ENCODE assay signal across 18 cellular contexts in the genomic region with DNA sequence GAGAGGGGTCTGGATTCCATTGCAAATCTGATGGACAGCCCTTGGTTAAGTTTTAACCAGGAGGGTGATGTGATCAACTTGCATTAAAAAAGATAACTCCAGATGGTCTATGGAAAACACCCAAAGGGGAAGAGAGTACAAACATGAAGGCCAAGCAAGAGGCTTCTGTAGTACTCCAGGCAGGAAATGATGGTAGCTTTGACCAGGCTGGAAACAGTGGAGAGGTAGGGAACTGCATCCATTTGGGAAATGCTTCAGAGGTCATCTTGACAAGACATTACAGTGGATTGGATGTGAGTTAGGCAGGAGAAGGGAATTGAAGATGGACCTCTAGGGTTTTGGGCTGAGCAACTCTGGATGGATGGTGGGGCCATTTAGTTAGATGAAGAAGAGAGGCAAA.
A peak's percentile ranks its signal among the peaks of the same experiment; 100 is the strongest.
DNase-seq lines count a peak whose midpoint lies in the region; ATAC-seq and TF ChIP-seq lines count a peak whose summit lies in the region.
"Had no signal": no experiment of that assay in that cellular context is flagged by ENCODE, and none has a peak within 500 bp of the region (broad histone marks: within the 10 kb centered on the region; RNA-seq: fewer than 3 reads in every experiment).

No MANE protein-coding gene starts in this region.

- H3K4me3 ChIP-seq in BE2C (ENCODE audit: low read depth, low read length) (no peak overlapping the region), GM23338 (no peak overlapping the region), endodermal cell (ENCODE audit: low read length) (no peak overlapping the region), sigmoid colon (no peak overlapping the region)
- H3K4me3 ChIP-seq: BLaER1 treated with 17β-estradiol and CSF1 and Interleukin-3, amounts not matched to agents 10 nM and 100 nM had no signal

- no peak for TF ChIP-seq POLR2A in sigmoid colon (IDR thresholded peaks at IDR 0.05)

- no peaks in the 10 kb centered on the region for H3K27me3 Mint-ChIP-seq in GM23338 (ENCODE audit: insufficient read depth, low read depth, poor library complexity)
- no peaks in the 10 kb centered on the region for H3K27me3 Mint-ChIP-seq in endodermal cell (ENCODE audit: insufficient read depth)
- H3K27me3 Mint-ChIP-seq: CD4-positive, alpha-beta T cell had no signal

- peaks cover 19% of the 10 kb centered on the region for H3K9me2 ChIP-seq in GM23338 (ENCODE audit: insufficient read depth)

- H3K27me3 ChIP-seq in BE2C (no peaks in the 10 kb centered on the region), GM23338 (ENCODE audit: insufficient read depth) (no peaks in the 10 kb centered on the region), endodermal cell (ENCODE audit: control insufficient read depth, insufficient read depth, low read length, poor library complexity, severe bottlenecking) (no peaks in the 10 kb centered on the region), foreskin keratinocyte (no peaks in the 10 kb centered on the region), sigmoid colon (no peaks in the 10 kb centered on the region)
- H3K27me3 ChIP-seq: BLaER1 treated with 17β-estradiol and CSF1 and Interleukin-3, amounts not matched to agents 10 nM and 100 nM had no signal

- intact Hi-C loops in sigmoid colon (cut with DNase I), result no loop called here

- H3K36me3 Mint-ChIP-seq in GM23338 (ENCODE audit: low read depth) (0 out of 3 replicates have a peak, but pooled peaks cover 3% of the 10 kb centered on the region), endodermal cell (ENCODE audit: low read depth) (peaks cover 2% of the 10 kb centered on the region)
- H3K36me3 Mint-ChIP-seq: CD8-positive, alpha-beta T cell had no signal

- H3K9me3 ChIP-seq in BE2C (no peaks in the 10 kb centered on the region), endodermal cell (ENCODE audit: control insufficient read depth, low read length) (no peaks in the 10 kb centered on the region), sigmoid colon (no peaks in the 10 kb centered on the region)

- no peak overlapping the region for H3K4me2 ChIP-seq in GM23338
- H3K4me2 ChIP-seq: BLaER1 treated with 17β-estradiol and CSF1 and Interleukin-3, amounts not matched to agents 10 nM and 100 nM had no signal

- H3F3A ChIP-seq in GM23338 (replicated peaks; ENCODE audit: low read depth), result no peaks in the 10 kb centered on the region

- DNase-seq in BE2C, result no peak
- peak; percentile 3 for DNase-seq in GM23338 (ENCODE audit: low spot score)
- no peak for DNase-seq in endodermal cell
- DNase-seq in foreskin keratinocyte, result no peak
- DNase-seq in sigmoid colon, result no peak
- DNase-seq in pons (ENCODE audit: low spot score), result no peak
- no peak for DNase-seq in NCI-H446 (lab: John Stamatoyannopoulos, UW)
- DNase-seq in NCI-H524 treated with DMSO at 0.1 percent for 48 hours (lab: John Stamatoyannopoulos, UW), result no peak
- DNase-seq: 8988T; ACHN; Caco-2; Calu3; CD4-positive, alpha-beta T cell; CD8-positive, alpha-beta T cell; DMS79 treated with DMSO at 0.1 percent for 48 hours; GF-D8 had no signal

- H3K27ac Mint-ChIP-seq in GM23338, result no peak overlapping the region
- no peak overlapping the region for H3K27ac Mint-ChIP-seq in endodermal cell
- H3K27ac Mint-ChIP-seq: CD4-positive, alpha-beta T cell; CD8-positive, alpha-beta T cell had no signal

- no peak overlapping the region for H3K9ac ChIP-seq in endodermal cell (ENCODE audit: extremely low read depth, low read length, poor library complexity, severe bottlenecking)
- H3K9ac ChIP-seq: BLaER1 treated with 17β-estradiol and CSF1 and Interleukin-3, amounts not matched to agents 10 nM and 100 nM had no signal

- no peak overlapping the region for H3K27ac ChIP-seq in GM23338 (ENCODE audit: low read depth)
- H3K27ac ChIP-seq in endodermal cell (ENCODE audit: low read depth, low read length), result no peak overlapping the region
- no peak overlapping the region for H3K27ac ChIP-seq in foreskin keratinocyte
- no peak overlapping the region for H3K27ac ChIP-seq in sigmoid colon
- H3K27ac ChIP-seq: BLaER1 treated with 17β-estradiol and CSF1 and Interleukin-3, amounts not matched to agents 10 nM and 100 nM; C4-2B had no signal

- no peak overlapping the region for H2AFZ ChIP-seq in GM23338

- ATAC-seq in GM23338 (no peak), foreskin keratinocyte (peak; percentile 24)
- ATAC-seq: CD8-positive, alpha-beta T cell had no signal

- H3K36me3 ChIP-seq in BE2C (no peaks in the 10 kb centered on the region), GM23338 (ENCODE audit: insufficient read depth) (no peaks in the 10 kb centered on the region), endodermal cell (ENCODE audit: control insufficient read depth, insufficient read depth, low read length) (no peaks in the 10 kb centered on the region), sigmoid colon (no peaks in the 10 kb centered on the region)
- H3K36me3 ChIP-seq: BLaER1 treated with 17β-estradiol and CSF1 and Interleukin-3, amounts not matched to agents 10 nM and 100 nM had no signal

- no peaks in the 10 kb centered on the region for H3K4me1 ChIP-seq in BE2C
- H3K4me1 ChIP-seq in GM23338 (ENCODE audit: insufficient read depth), result no peaks in the 10 kb centered on the region
- no peaks in the 10 kb centered on the region for H3K4me1 ChIP-seq in endodermal cell (ENCODE audit: control insufficient read depth, insufficient read depth, low read length)
- H3K4me1 ChIP-seq in foreskin keratinocyte, result no peaks in the 10 kb centered on the region
- H3K4me1 ChIP-seq in sigmoid colon, result no peaks in the 10 kb centered on the region
- H3K4me1 ChIP-seq: Caco-2 had no signal

- H3K4me1 Mint-ChIP-seq in GM23338 (peaks cover 8% of the 10 kb centered on the region), endodermal cell (no peaks in the 10 kb centered on the region)

- H3K4me3 Mint-ChIP-seq in GM23338 (no peak overlapping the region), endodermal cell (no peak overlapping the region)
- H3K4me3 Mint-ChIP-seq: CD4-positive, alpha-beta T cell; CD8-positive, alpha-beta T cell had no signal

- H4K20me1 ChIP-seq in GM23338 (replicated peaks; ENCODE audit: insufficient read depth), result no peaks in the 10 kb centered on the region
- H4K20me1 ChIP-seq: BLaER1 treated with 17β-estradiol and CSF1 and Interleukin-3, amounts not matched to agents 10 nM and 100 nM had no signal

- TF ChIP-seq CTCF in BE2C (IDR thresholded peaks at IDR 0.05; ENCODE audit: low read depth, low read length) (0 out of 2 replicates have a peak, but pooled peaks have one; percentile 7), GM23338 (conservative IDR thresholded peaks at IDR 0.05; ENCODE audit: low read depth in 2 of 2) (no peak), endodermal cell (conservative IDR thresholded peaks at IDR 0.05) (peak; percentile 60), foreskin keratinocyte (conservative IDR thresholded peaks at IDR 0.05) (no peak), sigmoid colon (IDR thresholded peaks at IDR 0.05) (no peak)

- H3K9me3 Mint-ChIP-seq in GM23338 (peaks cover 6% of the 10 kb centered on the region; the same call in 1 of the 3 replicates), endodermal cell (peaks cover 9% of the 10 kb centered on the region)

- no peaks in the 10 kb centered on the region for H3K79me2 ChIP-seq in GM23338 (replicated peaks; ENCODE audit: insufficient read depth)

- TF ChIP-seq EP300 in sigmoid colon (IDR thresholded peaks at IDR 0.05), result no peak

TF ChIP-seq in GM23338, 12 proteins besides CTCF, POLR2A, EP300 and RAD21 (continues in another document):
- TF ChIP-seq NANOG (IDR thresholded peaks at IDR 0.05; ENCODE audit: borderline replicate concordance) (no peak), POLR2AphosphoS5 (IDR thresholded peaks at IDR 0.05; ENCODE audit: low read depth) (no peak), CREB1 (CRISPR knock-in tag; IDR thresholded peaks at IDR 0.05; ENCODE audit: low read depth) (no peak), ZNF331 (CRISPR knock-in tag; IDR thresholded peaks at IDR 0.05; ENCODE audit: low read depth) (no peak), EZH2 (IDR thresholded peaks at IDR 0.05; ENCODE audit: low read depth, unreplicated experiment) (no peak)
- TF ChIP-seq, protein P1, sequence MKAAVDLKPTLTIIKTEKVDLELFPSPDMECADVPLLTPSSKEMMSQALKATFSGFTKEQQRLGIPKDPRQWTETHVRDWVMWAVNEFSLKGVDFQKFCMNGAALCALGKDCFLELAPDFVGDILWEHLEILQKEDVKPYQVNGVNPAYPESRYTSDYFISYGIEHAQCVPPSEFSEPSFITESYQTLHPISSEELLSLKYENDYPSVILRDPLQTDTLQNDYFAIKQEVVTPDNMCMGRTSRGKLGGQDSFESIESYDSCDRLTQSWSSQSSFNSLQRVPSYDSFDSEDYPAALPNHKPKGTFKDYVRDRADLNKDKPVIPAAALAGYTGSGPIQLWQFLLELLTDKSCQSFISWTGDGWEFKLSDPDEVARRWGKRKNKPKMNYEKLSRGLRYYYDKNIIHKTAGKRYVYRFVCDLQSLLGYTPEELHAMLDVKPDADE (IDR thresholded peaks at IDR 0.05), result no peak
- TF ChIP-seq, protein P2, sequence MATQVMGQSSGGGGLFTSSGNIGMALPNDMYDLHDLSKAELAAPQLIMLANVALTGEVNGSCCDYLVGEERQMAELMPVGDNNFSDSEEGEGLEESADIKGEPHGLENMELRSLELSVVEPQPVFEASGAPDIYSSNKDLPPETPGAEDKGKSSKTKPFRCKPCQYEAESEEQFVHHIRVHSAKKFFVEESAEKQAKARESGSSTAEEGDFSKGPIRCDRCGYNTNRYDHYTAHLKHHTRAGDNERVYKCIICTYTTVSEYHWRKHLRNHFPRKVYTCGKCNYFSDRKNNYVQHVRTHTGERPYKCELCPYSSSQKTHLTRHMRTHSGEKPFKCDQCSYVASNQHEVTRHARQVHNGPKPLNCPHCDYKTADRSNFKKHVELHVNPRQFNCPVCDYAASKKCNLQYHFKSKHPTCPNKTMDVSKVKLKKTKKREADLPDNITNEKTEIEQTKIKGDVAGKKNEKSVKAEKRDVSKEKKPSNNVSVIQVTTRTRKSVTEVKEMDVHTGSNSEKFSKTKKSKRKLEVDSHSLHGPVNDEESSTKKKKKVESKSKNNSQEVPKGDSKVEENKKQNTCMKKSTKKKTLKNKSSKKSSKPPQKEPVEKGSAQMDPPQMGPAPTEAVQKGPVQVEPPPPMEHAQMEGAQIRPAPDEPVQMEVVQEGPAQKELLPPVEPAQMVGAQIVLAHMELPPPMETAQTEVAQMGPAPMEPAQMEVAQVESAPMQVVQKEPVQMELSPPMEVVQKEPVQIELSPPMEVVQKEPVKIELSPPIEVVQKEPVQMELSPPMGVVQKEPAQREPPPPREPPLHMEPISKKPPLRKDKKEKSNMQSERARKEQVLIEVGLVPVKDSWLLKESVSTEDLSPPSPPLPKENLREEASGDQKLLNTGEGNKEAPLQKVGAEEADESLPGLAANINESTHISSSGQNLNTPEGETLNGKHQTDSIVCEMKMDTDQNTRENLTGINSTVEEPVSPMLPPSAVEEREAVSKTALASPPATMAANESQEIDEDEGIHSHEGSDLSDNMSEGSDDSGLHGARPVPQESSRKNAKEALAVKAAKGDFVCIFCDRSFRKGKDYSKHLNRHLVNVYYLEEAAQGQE (IDR thresholded peaks at IDR 0.05; ENCODE audit: unreplicated experiment), result no peak

Comparison
In these comparisons a context has a peak if more than half of its experiments do, and no peak if none do; other contexts are left out.
1. CTCF ChIP-seq: peak in BE2C (single experiment) and endodermal cell (single experiment); none in GM23338 (0 of 2), foreskin keratinocyte (single experiment) and sigmoid colon (0 of 4).